ENCODE assay signal across 8 cellular contexts in genomic region chr1:40344597-40344996, GRCh38. TPM values are rescaled to one million over a fixed set of nuclear protein-coding genes. Genes with fewer than 3 reads are reported as not detected.
DNase-seq lines count a peak whose midpoint lies in the region; ATAC-seq, FAIRE-seq and TF ChIP-seq lines count a peak whose summit lies in the region.

No MANE protein-coding gene starts in this region.

- H3K27me3 ChIP-seq in OCI-LY3 (ENCODE audit: low read depth, low read length): no peaks in the 10 kb centered on the region
- H3K27me3 ChIP-seq in K562 (ENCODE audit: control insufficient read depth in 2 of 2, insufficient read depth in 2 of 2, low read length in 2 of 2): no peaks in the 10 kb centered on the region

- H3K9ac ChIP-seq in OCI-LY3 (ENCODE audit: low read length) (peak overlapping the region; percentile 32; the same call in 1 of the 2 replicates), K562 (ENCODE audit: insufficient read depth in 1 of 2, low read depth in 2 of 2, low read length in 2 of 2) (no peak overlapping the region)

- H3K79me2 ChIP-seq in OCI-LY3 (ENCODE audit: low read length): no peaks in the 10 kb centered on the region
- H3K79me2 ChIP-seq in K562 (ENCODE audit: control insufficient read depth, insufficient read depth, low read length): no peaks in the 10 kb centered on the region

- intact Hi-C loops in K562 (cut with micrococcal nuclease): no loop called here
- intact Hi-C loops in mucosa of descending colon (cut with DNase I, micrococcal nuclease): no loop called here

- BruUV-seq in K562 (replicated peaks; lab: Mats Ljungman, UMichigan): no TSS peak

- peak; percentile 71 for FAIRE-seq in K562 (lab: Jason Lieb, UNC)

- ATAC-seq in K562 (peak; percentile 73), mucosa of descending colon (peak; percentile 72), GM19023 (IDR thresholded peaks at IDR 0.05; ENCODE audit: unreplicated experiment) (no peak)

- TF ChIP-seq EP300 in K562 (IDR thresholded peaks at IDR 0.05; ENCODE audit: low read length): no peak

- peak overlapping the region; percentile 72 for H3K4me2 ChIP-seq in OCI-LY3 (ENCODE audit: low read length)
- H3K4me2 ChIP-seq in K562 (ENCODE audit: insufficient read depth, low read length): no peak overlapping the region

- in situ Hi-C loops in K562 (cut with MboI): no loop called here

- H4K20me1 ChIP-seq in OCI-LY3 (ENCODE audit: insufficient read depth, low read length) (no peaks in the 10 kb centered on the region), K562 (replicated peaks; ENCODE audit: control insufficient read depth, insufficient read depth, low read length) (no peaks in the 10 kb centered on the region)

- H3K9me3 ChIP-seq in OCI-LY3 (ENCODE audit: insufficient read depth, low read length) (no peaks in the 10 kb centered on the region), K562 (replicated peaks; ENCODE audit: control insufficient read depth, insufficient read depth, low read depth, low read length) (no peaks in the 10 kb centered on the region), mucosa of descending colon (no peaks in the 10 kb centered on the region)

- POLR2A ChIA-PET in K562 (lab: Yijun Ruan, JAX): interaction anchor here (0.5 to 1.2 kb wide), 6 partner anchors 8 to 388 kb away, joined by 3 to 4 read pairs (median 4); no protein-coding TSS in a partner anchor

- WGBS in K562 (ENCODE audit: insufficient coverage, low coverage, missing lambda C conversion rate): 4% methylated on average over 6 of the region's 6 CpGs

- H3K4me3 ChIP-seq in OCI-LY3 (ENCODE audit: low read length) (peak overlapping the region; percentile 55), K562 (no peak overlapping the region), mucosa of descending colon (no peak overlapping the region)

- H3K27ac ChIP-seq in OCI-LY3 (ENCODE audit: low read length): no peak overlapping the region
- no peak overlapping the region for H3K27ac ChIP-seq in K562 (ENCODE audit: extremely low read depth, low read depth, low read length)

- H3K36me3 ChIP-seq in OCI-LY3 (replicated peaks; ENCODE audit: low read depth, low read length) (no peaks in the 10 kb centered on the region), K562 (ENCODE audit: control insufficient read depth, insufficient read depth, low read length) (no peaks in the 10 kb centered on the region), mucosa of descending colon (ENCODE audit: low read depth) (no peaks in the 10 kb centered on the region)

- peak; percentile 66 for DNase-seq in GM03348 (ENCODE audit: low spot score)
- peak in 1 of 4 experiments; percentile 44 for DNase-seq in K562 (ENCODE audit: extremely low read depth in 1 of 4, low spot score in 3 of 4)
- peak in 2 of 3 donors; percentile 35 to 62 for DNase-seq in mucosa of descending colon
- no peak for DNase-seq in NK-92 (lab: John Stamatoyannopoulos, UW; ENCODE audit: unreplicated experiment)
- DNase-seq in central memory CD4-positive, alpha-beta T cell: no peak
- no peak for DNase-seq in GF-D8 (lab: John Stamatoyannopoulos, UW)

- no peaks in the 10 kb centered on the region for H3K9me1 ChIP-seq in K562 (ENCODE audit: control insufficient read depth, insufficient read depth, low read length)

- H3K4me1 ChIP-seq in OCI-LY3 (ENCODE audit: low read length) (peaks cover 31% of the 10 kb centered on the region), K562 (replicated peaks in 1 of 2; ENCODE audit: control insufficient read depth in 2 of 2, insufficient read depth in 2 of 2, low read length in 2 of 2) (peaks cover 10% of the 10 kb centered on the region in 2 experiments; a peak in 4 of 5 replicates), mucosa of descending colon (ENCODE audit: low read depth) (no peaks in the 10 kb centered on the region)

- peak in 1 of 2 experiments; percentile 16; a peak in 1 of 4 replicates for TF ChIP-seq RAD21 in K562 (CRISPR knock-in tag; conservative IDR thresholded peaks at IDR 0.05 in 1 of 2, IDR thresholded peaks at IDR 0.05 in 1 of 2)

- CTCF ChIA-PET in K562 (lab: Yijun Ruan, JAX; ENCODE audit: low intra/inter-chr PET ratio): interaction anchor here (0.6 kb wide), 2 partner anchors 62 to 187 kb away, joined by 3 read pairs; no protein-coding TSS in a partner anchor

- peak overlapping the region; percentile 92 for H2AFZ ChIP-seq in OCI-LY3 (ENCODE audit: low read depth, low read length)
- no peak overlapping the region for H2AFZ ChIP-seq in K562 (ENCODE audit: low read depth, low read length)

- TF ChIP-seq POLR2A in K562 (conservative IDR thresholded peaks at IDR 0.05): no peak

- TF ChIP-seq CTCF in OCI-LY3 (IDR thresholded peaks at IDR 0.05; ENCODE audit: low read depth, low read length): 0 out of 2 replicates have a peak, but pooled peaks have one; percentile 20
- TF ChIP-seq CTCF in K562 (IDR thresholded peaks at IDR 0.05 in 2 of 3, conservative IDR thresholded peaks at IDR 0.05 in 1 of 3; ENCODE audit: insufficient read depth in 2 of 3, low read depth in 1 of 3, low read length in 3 of 3): no peak; a peak in 1 of 6 replicates
- no peak for TF ChIP-seq CTCF in mucosa of descending colon (IDR thresholded peaks at IDR 0.05)

TF ChIP-seq in K562, 482 proteins besides CTCF, POLR2A, EP300 and RAD21 (continues in another document):
- TF ChIP-seq CEBPB (tag; IDR thresholded peaks at IDR 0.05): peak; percentile 54
- TF ChIP-seq FIP1L1 (IDR thresholded peaks at IDR 0.05; ENCODE audit: low read depth, low read length, poor library complexity, severe bottlenecking): no peak
- TF ChIP-seq SPI1 (IDR thresholded peaks at IDR 0.05; ENCODE audit: borderline replicate concordance, low read depth, low read length): peak; percentile 93
- TF ChIP-seq CLOCK (CRISPR knock-in tag; IDR thresholded peaks at IDR 0.05; ENCODE audit: borderline replicate concordance): no peak
- no peak for TF ChIP-seq SMARCB1 (IDR thresholded peaks at IDR 0.05; ENCODE audit: insufficient read length, low read depth)
- TF ChIP-seq TARDBP (IDR thresholded peaks at IDR 0.05): peak; percentile 30; the same call in 1 of the 2 replicates

RNA-seq across cellular contexts. Expression of gene COL9A2, which starts 27.5 kb away (rescaled TPM):
- total RNA-seq in K562 (2011; cell fraction: chromatin; rRNA removed; ENCODE audit: low replicate concordance): 0.58 and 1.9 TPM in 2 replicates
- 0.53 and 1.3 TPM in 2 replicates for total RNA-seq in K562 (2011; cell fraction: nucleolus; rRNA removed)
- total RNA-seq in K562 (2011; cell fraction: nucleoplasm; rRNA removed): 0.73 and 1.1 TPM in 2 replicates
- 0.90 and 0.95 TPM in 2 replicates for total RNA-seq in K562 (2014; rRNA removed)
- 0.06 and 0.15 TPM in 2 replicates for total RNA-seq in K562 (2014; rRNA removed; fragmentation: Illumina TruSeq; extraction: Trizol)
- 0.60 and 0.72 TPM in 2 replicates for total RNA-seq in K562 (2015; rRNA removed; fragmentation: Illumina TruSeq; extraction: Trizol)
- total RNA-seq in K562 (2021): 0.47 and 0.72 TPM in 2 replicates
- polyA plus RNA-seq in K562 (2011; rRNA removed): 0.31 and 0.45 TPM in 2 replicates
- 0.46 and 0.47 TPM in 2 replicates for polyA plus RNA-seq in K562 (2011; cell fraction: cytosol; rRNA removed)
- polyA plus RNA-seq in K562 (2011; cell fraction: nucleus; rRNA removed): 3.7 and 4.4 TPM in 2 replicates
- polyA plus RNA-seq in K562 (2012): 0.78 and 3.8 TPM in 2 replicates
- 0.24 and 0.54 TPM in 2 replicates for polyA plus RNA-seq in K562 (2014; fragmentation: Illumina TruSeq; extraction: Trizol)
- polyA plus RNA-seq in K562 (2014; fragmentation: Nextera tagmentation; extraction: Ambion mirVana): under 1 TPM; 0.03 TPM
- polyA plus RNA-seq in K562 (2014; rRNA removed): 1.5 and 2.2 TPM in 2 replicates
- 0.11 and 0.30 TPM in 2 replicates for polyA minus RNA-seq in K562 (2011; rRNA and poly(A)+ RNA removed)
- 1.6 TPM in 1 of 2 replicates, not detected in the other for polyA minus RNA-seq in K562 (2011; cell fraction: cytosol; rRNA and poly(A)+ RNA removed)
- polyA minus RNA-seq in K562 (2011; cell fraction: nucleus; rRNA and poly(A)+ RNA removed): 0.13 and 1.4 TPM in 2 replicates
- 10 to 100 TPM in 1 of 3 donors, 1 to 10 TPM in 2; 3.4 to 11.2 (median 4.8) TPM for total RNA-seq in mucosa of descending colon

RNA-seq across cellular contexts. Expression of gene SMAP2, which starts 28.9 kb away (rescaled TPM):
- 77.4 and 118 TPM in 2 replicates for total RNA-seq in K562 (2011; cell fraction: chromatin; rRNA removed; ENCODE audit: low replicate concordance)
- total RNA-seq in K562 (2011; cell fraction: nucleolus; rRNA removed): 37.0 and 50.1 TPM in 2 replicates
- 81.5 and 109 TPM in 2 replicates for total RNA-seq in K562 (2011; cell fraction: nucleoplasm; rRNA removed)
- total RNA-seq in K562 (2014; rRNA removed) (80.1 and 98.2 TPM in 2 replicates), K562 (2014; rRNA removed; fragmentation: Illumina TruSeq; extraction: Trizol) (94.1 and 101 TPM in 2 replicates), K562 (2015; rRNA removed; fragmentation: Illumina TruSeq; extraction: Trizol) (89.1 and 92.4 TPM in 2 replicates), K562 (2021) (109 and 117 TPM in 2 replicates), mucosa of descending colon (10 to 100 TPM; 22.0 to 35.6 (median 24.7) TPM)
- polyA plus RNA-seq in K562 (2011; rRNA removed) (114 and 124 TPM in 2 replicates), K562 (2014; fragmentation: Illumina TruSeq; extraction: Trizol) (173 and 212 TPM in 2 replicates), K562 (2014; fragmentation: Nextera tagmentation; extraction: Ambion mirVana) (10 to 100 TPM; 38.7 to 47.3 TPM), K562 (2014; rRNA removed) (89.4 and 94.7 TPM in 2 replicates)
- 98.8 and 132 TPM in 2 replicates for polyA plus RNA-seq in K562 (2011; cell fraction: cytosol; rRNA removed)
- polyA plus RNA-seq in K562 (2011; cell fraction: nucleus; rRNA removed): 81.2 and 89.1 TPM in 2 replicates
- polyA plus RNA-seq in K562 (2012): 100 and 128 TPM in 2 replicates
- polyA minus RNA-seq in K562 (2011; rRNA and poly(A)+ RNA removed): 129 and 160 TPM in 2 replicates
- polyA minus RNA-seq in K562 (2011; cell fraction: cytosol; rRNA and poly(A)+ RNA removed): 71.4 and 74.3 TPM in 2 replicates
- polyA minus RNA-seq in K562 (2011; cell fraction: nucleus; rRNA and poly(A)+ RNA removed): 28.4 and 48.0 TPM in 2 replicates

Comparison
In these comparisons a context has a peak if more than half of its experiments do, and no peak if none do; other contexts are left out.
1. DNase-seq: peak in GM03348 (single experiment) and mucosa of descending colon (2 of 3); none in NK-92 (single experiment), central memory CD4-positive, alpha-beta T cell (single experiment) and GF-D8 (single experiment).